ENCODE assay signal across 18 cellular contexts in genomic region chr9:17075146-17075757, GRCh38. TPM values are rescaled to one million over a fixed set of nuclear protein-coding genes. Genes with fewer than 3 reads are reported as not detected.
A peak's percentile ranks its signal among the peaks of the same experiment; 100 is the strongest.
DNase-seq lines count a peak whose midpoint lies in the region; ATAC-seq, FAIRE-seq and TF ChIP-seq lines count a peak whose summit lies in the region.
"Had no signal": no experiment of that assay in that cellular context is flagged by ENCODE, and none has a peak within 500 bp of the region (broad histone marks: within the 10 kb centered on the region; RNA-seq: fewer than 3 reads in every experiment).

No MANE protein-coding gene starts in this region.

- no peak overlapping the region for H3K27ac Mint-ChIP-seq in natural killer cell
- H3K27ac Mint-ChIP-seq: CD4-positive, alpha-beta memory T cell had no signal

- H4K20me1 ChIP-seq in BLaER1 = no peaks in the 10 kb centered on the region
- no peaks in the 10 kb centered on the region for H4K20me1 ChIP-seq in osteoblast (ENCODE audit: insufficient read depth, low read length)

- H3K4me3 Mint-ChIP-seq in natural killer cell = no peak overlapping the region
- H3K4me3 Mint-ChIP-seq: CD4-positive, alpha-beta memory T cell had no signal

- H3K36me3 ChIP-seq in BLaER1 (no peaks in the 10 kb centered on the region), SK-N-MC (ENCODE audit: insufficient read depth, low read length) (no peaks in the 10 kb centered on the region), osteoblast (ENCODE audit: insufficient read depth, low read length) (no peaks in the 10 kb centered on the region)
- H3K36me3 ChIP-seq: BE2C, HAP-1 had no signal

- peak; percentile 77 for DNase-seq in SK-N-MC (ENCODE audit: low read depth, low spot score)
- DNase-seq in osteoblast (ENCODE audit: insufficient read length, low spot score, missing footprints) = no peak
- DNase-seq in foreskin melanocyte = no peak
- no peak for DNase-seq in natural killer cell
- DNase-seq in GM12891 (ENCODE audit: insufficient read length, low spot score) = no peak
- DNase-seq: CD4-positive, alpha-beta memory T cell; DMS153; DMS79; GDM1; GM23248; KG1 had no signal

- H3K4me1 Mint-ChIP-seq in natural killer cell = no peaks in the 10 kb centered on the region
- H3K4me1 Mint-ChIP-seq: CD14-positive monocyte; CD4-positive, alpha-beta memory T cell had no signal

- H3K4me3 ChIP-seq in BLaER1 = no peak overlapping the region
- H3K4me3 ChIP-seq in SK-N-MC = peak overlapping the region; percentile 47
- no peak overlapping the region for H3K4me3 ChIP-seq in osteoblast (ENCODE audit: insufficient read depth, low read length)
- H3K4me3 ChIP-seq: GM23248, HAP-1 had no signal

- H3K27me3 ChIP-seq in BLaER1 (no peaks in the 10 kb centered on the region), osteoblast (ENCODE audit: insufficient read depth, low read length) (no peaks in the 10 kb centered on the region)
- H3K27me3 ChIP-seq: BE2C had no signal

- TF ChIP-seq POLR2A in GM12891 (IDR thresholded peaks at IDR 0.05; ENCODE audit: low read depth, low read length) = no peak

- H3K9ac ChIP-seq in BLaER1 = no peak overlapping the region
- H3K9ac ChIP-seq in SK-N-MC (ENCODE audit: insufficient read length) = peak overlapping the region; percentile 15
- H3K9ac ChIP-seq: GM23248 had no signal

- H3K27me3 Mint-ChIP-seq in natural killer cell (ENCODE audit: low read depth in 2 of 2) = peaks cover 3 to 8% of the 10 kb centered on the region in 2 donors
- H3K27me3 Mint-ChIP-seq: CD4-positive, alpha-beta memory T cell had no signal

- no peak for TF ChIP-seq CTCF in osteoblast (IDR thresholded peaks at IDR 0.05; ENCODE audit: extremely low read depth, low read depth, low read length)
- TF ChIP-seq CTCF in natural killer cell (IDR thresholded peaks at IDR 0.05) = no peak

- H3K79me2 ChIP-seq in osteoblast (ENCODE audit: insufficient read depth, low read length) = no peaks in the 10 kb centered on the region

- FAIRE-seq in GM12891 (lab: Jason Lieb, UNC) = no peak
- FAIRE-seq: GM19239, HTR-8/SVneo had no signal

- H3K4me2 ChIP-seq in BLaER1 (peak overlapping the region; percentile 67), osteoblast (ENCODE audit: insufficient read depth, low read length) (no peak overlapping the region)

- peak overlapping the region; percentile 35 for H2AFZ ChIP-seq in osteoblast (ENCODE audit: low read length)
- H2AFZ ChIP-seq: GM23248 had no signal

- H3K27ac ChIP-seq in BLaER1 (peak overlapping the region; percentile 38; the same call in 1 of the 2 replicates), SK-N-MC (peak overlapping the region; percentile 83), osteoblast (ENCODE audit: low read depth, low read length) (no peak overlapping the region)
- H3K27ac ChIP-seq: GM23248 had no signal

- peaks cover 13% of the 10 kb centered on the region for H3K4me1 ChIP-seq in BLaER1
- H3K4me1 ChIP-seq in osteoblast (ENCODE audit: insufficient read depth, low read length) = no peaks in the 10 kb centered on the region
- H3K4me1 ChIP-seq: HAP-1 had no signal

- intact Hi-C loops in natural killer cell (cut with micrococcal nuclease) = no loop called here

- ATAC-seq in GM18511 (IDR thresholded peaks at IDR 0.05; ENCODE audit: unreplicated experiment) (peak; percentile 16), natural killer cell (no peak)

- H3K36me3 Mint-ChIP-seq in natural killer cell = no peaks in the 10 kb centered on the region
- H3K36me3 Mint-ChIP-seq: CD14-positive monocyte; CD4-positive, alpha-beta memory T cell had no signal

- no peaks in the 10 kb centered on the region for H3K9me3 Mint-ChIP-seq in natural killer cell

- peaks cover 21% of the 10 kb centered on the region; the same call in 1 of the 2 replicates for H3K9me3 ChIP-seq in BLaER1
- no peaks in the 10 kb centered on the region for H3K9me3 ChIP-seq in SK-N-MC (ENCODE audit: low read depth, low read length)
- H3K9me3 ChIP-seq in osteoblast (ENCODE audit: low read depth, low read length) = no peaks in the 10 kb centered on the region
- H3K9me3 ChIP-seq: BE2C, HAP-1 had no signal

TF ChIP-seq in GM12891, 5 proteins besides CTCF, POLR2A, EP300 and RAD21:
- TF ChIP-seq POU2F2 (IDR thresholded peaks at IDR 0.05; ENCODE audit: low read depth, low read length) (no peak), POLR2AphosphoS5 (IDR thresholded peaks at IDR 0.05; ENCODE audit: low read depth, low read length) (no peak), SPI1 (IDR thresholded peaks at IDR 0.05; ENCODE audit: low read depth, low read length) (no peak), PAX5 (IDR thresholded peaks at IDR 0.05; ENCODE audit: insufficient read depth, low read length, severe bottlenecking) (no peak), TAF1 (IDR thresholded peaks at IDR 0.05; ENCODE audit: low read depth, low read length) (no peak)

RNA-seq across cellular contexts. Expression of gene CNTLN, which starts 59.6 kb away (rescaled TPM):
- 17.7 and 18.6 TPM in 2 replicates for total RNA-seq in osteoblast
- total RNA-seq in natural killer cell = 1 to 10 TPM in 1 of 3 donors, under 1 TPM in 2; 0.32 to 1.6 (median 0.63) TPM
- 4.1 TPM for polyA plus RNA-seq in GM12891 (2012; ENCODE audit: low read depth, missing spikeins)
